In the genomic region with DNA sequence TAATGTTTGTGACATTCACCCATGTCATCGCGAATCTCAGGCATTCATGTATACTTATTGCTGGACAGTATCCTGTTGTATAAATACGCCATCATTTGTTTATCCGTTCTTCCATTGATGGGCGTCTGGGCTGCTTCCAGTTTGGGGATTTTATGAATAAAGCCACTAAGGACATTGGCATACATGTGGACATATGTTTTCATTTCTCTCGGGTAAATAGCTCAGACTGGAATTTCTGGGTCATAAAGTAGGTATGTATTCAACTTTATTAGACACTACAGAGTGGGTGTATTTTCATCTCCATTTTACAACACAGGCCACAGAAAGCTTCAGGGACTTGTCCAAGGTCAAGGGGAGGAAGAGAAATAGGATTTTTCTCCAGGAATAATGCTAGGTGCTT, we compare ENCODE assay signal across 20 cellular contexts. TPM values are rescaled to one million over a fixed set of nuclear protein-coding genes. Genes with fewer than 3 reads are reported as not detected.
A peak's percentile ranks its signal among the peaks of the same experiment; 100 is the strongest.
DNase-seq lines count a peak whose midpoint lies in the region; ATAC-seq, FAIRE-seq and TF ChIP-seq lines count a peak whose summit lies in the region.
"Had no signal": no experiment of that assay in that cellular context is flagged by ENCODE, and none has a peak within 500 bp of the region (broad histone marks: within the 10 kb centered on the region; RNA-seq: fewer than 3 reads in every experiment).

No MANE protein-coding gene starts in this region.

- no peaks in the 10 kb centered on the region for H3K9me3 Mint-ChIP-seq in effector memory CD8-positive, alpha-beta T cell

- intact Hi-C loops in left colon (cut with DNase I, micrococcal nuclease) = no loop called here
- intact Hi-C loops in pancreas (cut with DNase I) = no loop called here

- no peak overlapping the region for H3K4me3 Mint-ChIP-seq in effector memory CD8-positive, alpha-beta T cell
- H3K4me3 Mint-ChIP-seq: CD4-positive, CD25-positive, alpha-beta regulatory T cell had no signal

- H3K4me1 ChIP-seq in pancreas = no peaks in the 10 kb centered on the region
- H3K4me1 ChIP-seq: HAP-1 had no signal

- DNase-seq in AG10803 (ENCODE audit: low read depth) (peak; percentile 31), HFF-Myc (ENCODE audit: extremely low read depth, low read depth) (peak; percentile 21), left colon (no peak), NCI-H524 (lab: John Stamatoyannopoulos, UW) (no peak), UCSD-AML1 (lab: John Stamatoyannopoulos, UW; ENCODE audit: unreplicated experiment) (no peak), pancreas (no peak)
- DNase-seq in effector memory CD8-positive, alpha-beta T cell = no peak
- DNase-seq: AML-193; CD4-positive, CD25-positive, alpha-beta regulatory T cell; EL; IMR-90; KBM-7 had no signal

- H3K27me3 ChIP-seq in pancreas = no peaks in the 10 kb centered on the region
- H3K27me3 ChIP-seq: BLaER1 treated with 17β-estradiol and CSF1 and Interleukin-3, amounts not matched to agents 10 nM and 100 nM had no signal

- no peaks in the 10 kb centered on the region for H3K4me1 Mint-ChIP-seq in effector memory CD8-positive, alpha-beta T cell (ENCODE audit: low read depth in 2 of 2)

- no peaks in the 10 kb centered on the region for H3K27me3 Mint-ChIP-seq in effector memory CD8-positive, alpha-beta T cell
- H3K27me3 Mint-ChIP-seq: CD4-positive, CD25-positive, alpha-beta regulatory T cell had no signal

- peak; percentile 70 for ATAC-seq in left colon
- ATAC-seq in pancreas = no peak
- ATAC-seq in effector memory CD8-positive, alpha-beta T cell (replicated peaks) = no peak

- no peak overlapping the region for H3K27ac ChIP-seq in pancreas
- H3K27ac ChIP-seq: BLaER1 treated with 17β-estradiol and CSF1 and Interleukin-3, amounts not matched to agents 10 nM and 100 nM had no signal

- H3K9me3 ChIP-seq in pancreas = no peaks in the 10 kb centered on the region
- H3K9me3 ChIP-seq: HAP-1 had no signal

- 83 to 89% methylated on average over 6 of the region's 6 CpGs for WGBS in pancreas, 2 donors

- peaks cover 7% of the 10 kb centered on the region for H3K36me3 Mint-ChIP-seq in effector memory CD8-positive, alpha-beta T cell (ENCODE audit: insufficient read depth)

- no peak overlapping the region for H3K4me3 ChIP-seq in AG10803 (ENCODE audit: low read length)
- H3K4me3 ChIP-seq in HFF-Myc (replicated peaks; ENCODE audit: low read depth, low read length) = no peak overlapping the region
- H3K4me3 ChIP-seq in pancreas = no peak overlapping the region
- H3K4me3 ChIP-seq: BLaER1 treated with 17β-estradiol and CSF1 and Interleukin-3, amounts not matched to agents 10 nM and 100 nM; HAP-1 had no signal

- no peak overlapping the region for H3K27ac Mint-ChIP-seq in effector memory CD8-positive, alpha-beta T cell
- H3K27ac Mint-ChIP-seq: CD4-positive, CD25-positive, alpha-beta regulatory T cell had no signal

- FAIRE-seq in endometrium (lab: Jason Lieb, UNC) (peak; percentile 74), pancreas (lab: Jason Lieb, UNC) (no peak)
- FAIRE-seq: A204.1, G401.6, H1 had no signal

- no peak for TF ChIP-seq CTCF in AG10803 (conservative IDR thresholded peaks at IDR 0.05; ENCODE audit: low read length)
- no peak for TF ChIP-seq CTCF in HFF-Myc (IDR thresholded peaks at IDR 0.05; ENCODE audit: low read depth, low read length, missing control alignments)
- TF ChIP-seq CTCF in pancreas (IDR thresholded peaks at IDR 0.05) = no peak

- no peaks in the 10 kb centered on the region for H3K36me3 ChIP-seq in pancreas

RNA-seq across cellular contexts. Expression of a gene that starts 48.9 kb away (rescaled TPM):
- total RNA-seq in left colon = 1 to 10 TPM in 1 of 2 donors, under 1 TPM in 1; 0.73 to 1.1 TPM
- total RNA-seq in pancreas = under 1 TPM in 3 of 6 donors, not detected in 3; 0.04 to 0.16 (median 0.16) TPM
- polyA plus RNA-seq in pancreas = under 1 TPM in 1 of 2 donors, not detected in 1; 0.05 TPM
- total RNA-seq: HT-29, IMR-90 had no signal
- polyA plus RNA-seq: AG04450; CD4-positive, CD25-positive, alpha-beta regulatory T cell; IMR-90 had no signal

Comparison
In these comparisons a context has a peak if more than half of its experiments do, and no peak if none do; other contexts are left out.
1. DNase-seq: peak in AG10803 (single experiment) and HFF-Myc (single experiment); none in left colon (0 of 2), NCI-H524 (0 of 2), UCSD-AML1 (single experiment), pancreas (0 of 6) and effector memory CD8-positive, alpha-beta T cell (0 of 3).